ENCODE assay signal across 5 cellular contexts in the genomic region with DNA sequence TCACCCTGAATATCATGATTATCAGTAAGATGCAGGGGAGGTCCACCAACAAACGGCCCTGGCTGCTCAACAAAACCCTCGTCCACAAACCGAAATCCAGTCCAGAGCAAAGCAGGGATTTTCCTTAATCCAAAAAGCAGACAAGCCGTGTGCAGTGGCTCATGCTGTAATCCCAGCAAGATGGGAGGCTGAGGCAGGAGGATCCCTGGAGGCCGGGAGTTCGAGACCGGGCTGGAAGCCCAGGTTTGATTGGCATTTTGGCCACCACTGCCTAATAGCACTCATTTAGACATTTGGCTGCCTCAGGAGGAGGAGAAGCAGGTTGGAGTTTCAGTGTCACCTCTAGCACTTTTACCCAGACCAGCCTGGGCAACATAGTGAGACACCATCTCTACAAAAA.
"Had no signal": no experiment of that assay in that cellular context is flagged by ENCODE, and none has a peak within 500 bp of the region (broad histone marks: within the 10 kb centered on the region; RNA-seq: fewer than 3 reads in every experiment).

No MANE protein-coding gene starts in this region.

- H3K27ac ChIP-seq: HL-60 had no signal

- DNase-seq: IMR-90, KBM-7, KG1 had no signal

- H3K4me3 ChIP-seq: K562 had no signal
